Comparison of ENCODE assay signal across 9 cellular contexts in the genomic region with DNA sequence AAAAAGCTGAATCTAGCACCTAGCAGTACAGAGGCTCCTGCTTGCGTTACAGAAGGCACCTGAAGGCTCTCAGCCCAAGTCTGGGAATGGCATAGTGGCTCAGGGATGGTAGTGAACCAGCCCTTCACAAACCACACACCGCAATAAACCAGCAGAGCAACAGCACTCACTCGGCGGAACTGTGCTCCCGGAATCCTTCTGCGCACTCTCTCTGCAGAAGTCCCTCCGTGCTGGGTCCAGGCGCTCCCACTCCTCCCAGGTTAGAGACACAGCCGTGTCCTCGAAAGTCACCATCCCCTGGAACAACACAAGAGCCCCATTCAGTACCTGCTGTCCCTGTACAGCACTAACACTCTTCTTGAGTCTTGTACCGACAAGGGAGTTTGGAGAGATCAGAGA. TPM values are rescaled to one million over a fixed set of nuclear protein-coding genes. Genes with fewer than 3 reads are reported as not detected.
DNase-seq lines count a peak whose midpoint lies in the region; ATAC-seq, FAIRE-seq and TF ChIP-seq lines count a peak whose summit lies in the region.
"Had no signal": no experiment of that assay in that cellular context is flagged by ENCODE, and none has a peak within 500 bp of the region (broad histone marks: within the 10 kb centered on the region; RNA-seq: fewer than 3 reads in every experiment).

No MANE protein-coding gene starts in this region.

- POLR2A ChIA-PET in AG04449 (lab: Yijun Ruan, JAX) (no interaction called here), K562 (lab: Yijun Ruan, JAX) (interaction anchor here (0.6 to 1.3 kb wide), 4 partner anchors 25 to 90 kb away, joined by 3 read pairs; partner anchors contain the start of genes ATP5MF, BUD31 and PDAP1)

- H2AFZ ChIP-seq in K562 (ENCODE audit: low read depth, low read length): no peak overlapping the region

- no peak for FAIRE-seq in K562 (lab: Jason Lieb, UNC)
- FAIRE-seq: GM18507 had no signal

- no TSS peak for BruUV-seq in K562 (replicated peaks; lab: Mats Ljungman, UMichigan)

- TF ChIP-seq POLR2A in K562 (conservative IDR thresholded peaks at IDR 0.05): no peak

- H3K4me3 Mint-ChIP-seq in IgD-negative memory B cell (peak overlapping the region; percentile 94 to 100 (median 98)), mesothelial cell of epicardium (peak overlapping the region; percentile 99)

- peaks cover 16 to 24% (median 18%) of the 10 kb centered on the region in 3 donors for H3K4me1 Mint-ChIP-seq in IgD-negative memory B cell
- H3K4me1 Mint-ChIP-seq in mesothelial cell of epicardium: peaks cover 25% of the 10 kb centered on the region

- peaks cover 5 to 20% of the 10 kb centered on the region in 2 experiments; a peak in 3 of 5 replicates for H3K4me1 ChIP-seq in K562 (replicated peaks in 1 of 2; ENCODE audit: control insufficient read depth in 2 of 2, insufficient read depth in 2 of 2, low read length in 2 of 2)

- H3K27me3 Mint-ChIP-seq in IgD-negative memory B cell: no peaks in the 10 kb centered on the region
- no peaks in the 10 kb centered on the region for H3K27me3 Mint-ChIP-seq in mesothelial cell of epicardium (ENCODE audit: low read depth)

- H3K79me2 ChIP-seq in K562 (ENCODE audit: control insufficient read depth, insufficient read depth, low read length): peaks cover 54% of the 10 kb centered on the region

- H3K36me3 Mint-ChIP-seq in IgD-negative memory B cell (peaks cover 16% of the 10 kb centered on the region), mesothelial cell of epicardium (peaks cover 24% of the 10 kb centered on the region)

- peak overlapping the region; percentile 52 for H3K27ac ChIP-seq in K562 (ENCODE audit: extremely low read depth, low read depth, low read length)

- no peak for TF ChIP-seq EP300 in K562 (IDR thresholded peaks at IDR 0.05; ENCODE audit: low read length)

- ATAC-seq in K562 (peak; percentile 57), HG02759 (IDR thresholded peaks at IDR 0.05; ENCODE audit: unreplicated experiment) (no peak), GM21367 (IDR thresholded peaks at IDR 0.05; ENCODE audit: unreplicated experiment) (no peak)

- peaks cover 3% of the 10 kb centered on the region for H3K9me1 ChIP-seq in K562 (ENCODE audit: control insufficient read depth, insufficient read depth, low read length)

- TF ChIP-seq CTCF in AG04449 (IDR thresholded peaks at IDR 0.05; ENCODE audit: insufficient read depth, low read length, missing control alignments) (no peak), K562 (IDR thresholded peaks at IDR 0.05 in 2 of 3, conservative IDR thresholded peaks at IDR 0.05 in 1 of 3; ENCODE audit: insufficient read depth in 2 of 3, low read depth in 1 of 3, low read length in 3 of 3) (no peak), mesothelial cell of epicardium (IDR thresholded peaks at IDR 0.05; ENCODE audit: unreplicated experiment) (no peak)

- CTCF ChIA-PET in AG04449 (lab: Yijun Ruan, JAX): no interaction called here
- CTCF ChIA-PET in K562 (lab: Yijun Ruan, JAX; ENCODE audit: low intra/inter-chr PET ratio): interaction anchor here (0.7 kb wide), 1 partner anchor 336 kb away, joined by 3 read pairs; no protein-coding TSS in a partner anchor

- DNase-seq in AG04449 (ENCODE audit: low read depth, low spot score): no peak
- DNase-seq in K562 (ENCODE audit: extremely low read depth in 1 of 4, low spot score in 3 of 4): peak in 1 of 4 experiments; percentile 46
- no peak for DNase-seq in mesothelial cell of epicardium (ENCODE audit: low spot score in 2 of 2, unreplicated experiment in 2 of 2)
- no peak for DNase-seq in NCI-H226
- DNase-seq in Ammon's horn (ENCODE audit: low spot score): no peak

- TF ChIP-seq RAD21 in K562 (CRISPR knock-in tag; conservative IDR thresholded peaks at IDR 0.05 in 1 of 2, IDR thresholded peaks at IDR 0.05 in 1 of 2): no peak

- peaks cover 52% of the 10 kb centered on the region for H3K36me3 ChIP-seq in K562 (ENCODE audit: control insufficient read depth, insufficient read depth, low read length)

- in situ Hi-C loops in K562 (cut with MboI): no loop called here

- 0% methylated on average over 11 of the region's 11 CpGs for WGBS in K562 (ENCODE audit: insufficient coverage, low coverage, missing lambda C conversion rate)

- H3K9ac ChIP-seq in K562 (ENCODE audit: insufficient read depth in 1 of 2, low read depth in 2 of 2, low read length in 2 of 2): peak overlapping the region; percentile 84 to 99

- H4K20me1 ChIP-seq in K562 (replicated peaks; ENCODE audit: control insufficient read depth, insufficient read depth, low read length): peaks cover 20% of the 10 kb centered on the region

- H3K9me3 ChIP-seq in K562 (replicated peaks; ENCODE audit: control insufficient read depth, insufficient read depth, low read depth, low read length): peaks cover 20% of the 10 kb centered on the region

- H3K9me3 Mint-ChIP-seq in IgD-negative memory B cell (peaks cover 0 to 7% (median 3%) of the 10 kb centered on the region in 3 donors), mesothelial cell of epicardium (peaks cover 9% of the 10 kb centered on the region)

- H3K27me3 ChIP-seq in K562 (ENCODE audit: control insufficient read depth in 2 of 2, insufficient read depth in 2 of 2, low read length in 2 of 2): no peaks in the 10 kb centered on the region

- intact Hi-C loops in K562 (cut with micrococcal nuclease): no loop called here

- peak overlapping the region; percentile 93 for H3K4me2 ChIP-seq in K562 (ENCODE audit: insufficient read depth, low read length)

- peak overlapping the region; percentile 87 to 100 (median 94) for H3K27ac Mint-ChIP-seq in IgD-negative memory B cell
- H3K27ac Mint-ChIP-seq in mesothelial cell of epicardium: peak overlapping the region; percentile 81

- H3K4me3 ChIP-seq in AG04449 (ENCODE audit: low read depth, low read length): peak overlapping the region; percentile 93
- peak overlapping the region; percentile 97 for H3K4me3 ChIP-seq in K562

RNA-seq across cellular contexts. Expression of gene ZNF394, which starts 1.5 kb away (rescaled TPM):
- 53.3 TPM for polyA plus RNA-seq in IgD-negative memory B cell
- total RNA-seq in K562 (2011; cell fraction: chromatin; rRNA removed; ENCODE audit: low replicate concordance): 106 and 122 TPM in 2 replicates
- 76.9 and 77.9 TPM in 2 replicates for total RNA-seq in K562 (2011; cell fraction: nucleolus; rRNA removed)
- total RNA-seq in K562 (2011; cell fraction: nucleoplasm; rRNA removed): 80.1 and 95.3 TPM in 2 replicates
- 24.2 and 25.6 TPM in 2 replicates for total RNA-seq in K562 (2014; rRNA removed)
- 31.4 and 32.2 TPM in 2 replicates for total RNA-seq in K562 (2014; rRNA removed; fragmentation: Illumina TruSeq; extraction: Trizol)
- total RNA-seq in K562 (2015; rRNA removed; fragmentation: Illumina TruSeq; extraction: Trizol): 28.1 and 28.9 TPM in 2 replicates
- 25.5 and 27.8 TPM in 2 replicates for total RNA-seq in K562 (2021)
- 11.7 and 17.7 TPM in 2 replicates for polyA plus RNA-seq in K562 (2011; rRNA removed)
- 12.6 and 14.8 TPM in 2 replicates for polyA plus RNA-seq in K562 (2011; cell fraction: cytosol; rRNA removed)
- polyA plus RNA-seq in K562 (2011; cell fraction: nucleus; rRNA removed): 14.0 and 14.8 TPM in 2 replicates
- 19.1 and 20.0 TPM in 2 replicates for polyA plus RNA-seq in K562 (2012)
- 23.7 and 25.5 TPM in 2 replicates for polyA plus RNA-seq in K562 (2014; fragmentation: Illumina TruSeq; extraction: Trizol)
- polyA plus RNA-seq in K562 (2014; fragmentation: Nextera tagmentation; extraction: Ambion mirVana): 1 to 10 TPM; 2.9 to 4.0 TPM
- polyA plus RNA-seq in K562 (2014; rRNA removed): 20.2 and 23.5 TPM in 2 replicates
- polyA minus RNA-seq in K562 (2011; rRNA and poly(A)+ RNA removed): 29.6 and 33.5 TPM in 2 replicates
- 12.2 and 22.6 TPM in 2 replicates for polyA minus RNA-seq in K562 (2011; cell fraction: cytosol; rRNA and poly(A)+ RNA removed)
- 14.9 and 16.7 TPM in 2 replicates for polyA minus RNA-seq in K562 (2011; cell fraction: nucleus; rRNA and poly(A)+ RNA removed)
- 30.1 to 31.3 TPM (median 31.3 TPM) in 3 replicates for total RNA-seq in mesothelial cell of epicardium

RNA-seq across cellular contexts. Expression of gene ZKSCAN5, which starts 5.9 kb away (rescaled TPM):
- 5.4 TPM for polyA plus RNA-seq in IgD-negative memory B cell
- total RNA-seq in K562 (2011; cell fraction: chromatin; rRNA removed; ENCODE audit: low replicate concordance): 35.9 and 48.1 TPM in 2 replicates
- 26.8 TPM in 2 replicates for total RNA-seq in K562 (2011; cell fraction: nucleolus; rRNA removed)
- 28.6 and 31.7 TPM in 2 replicates for total RNA-seq in K562 (2011; cell fraction: nucleoplasm; rRNA removed)
- 14.4 and 15.4 TPM in 2 replicates for total RNA-seq in K562 (2014; rRNA removed)
- total RNA-seq in K562 (2014; rRNA removed; fragmentation: Illumina TruSeq; extraction: Trizol): 18.8 and 19.0 TPM in 2 replicates
- total RNA-seq in K562 (2015; rRNA removed; fragmentation: Illumina TruSeq; extraction: Trizol): 17.5 and 17.9 TPM in 2 replicates
- 14.3 and 15.4 TPM in 2 replicates for total RNA-seq in K562 (2021)
- 10.9 and 15.0 TPM in 2 replicates for polyA plus RNA-seq in K562 (2011; rRNA removed)
- polyA plus RNA-seq in K562 (2011; cell fraction: cytosol; rRNA removed): 5.8 and 6.9 TPM in 2 replicates
- polyA plus RNA-seq in K562 (2011; cell fraction: nucleus; rRNA removed): 9.0 and 10.9 TPM in 2 replicates
- polyA plus RNA-seq in K562 (2012): 10.0 and 11.0 TPM in 2 replicates
- 14.4 and 15.7 TPM in 2 replicates for polyA plus RNA-seq in K562 (2014; fragmentation: Illumina TruSeq; extraction: Trizol)
- 1 to 10 TPM; 4.2 to 8.8 TPM for polyA plus RNA-seq in K562 (2014; fragmentation: Nextera tagmentation; extraction: Ambion mirVana)
- 9.5 and 10.3 TPM in 2 replicates for polyA plus RNA-seq in K562 (2014; rRNA removed)
- polyA minus RNA-seq in K562 (2011; rRNA and poly(A)+ RNA removed): 31.5 and 37.9 TPM in 2 replicates
- 12.6 and 15.7 TPM in 2 replicates for polyA minus RNA-seq in K562 (2011; cell fraction: cytosol; rRNA and poly(A)+ RNA removed)
- polyA minus RNA-seq in K562 (2011; cell fraction: nucleus; rRNA and poly(A)+ RNA removed): 8.8 and 13.1 TPM in 2 replicates
- total RNA-seq in mesothelial cell of epicardium: 14.4 to 14.6 TPM (median 14.4 TPM) in 3 replicates

RNA-seq across cellular contexts. Expression of gene ZNF789, which starts 25.9 kb away (rescaled TPM):
- 4.4 TPM for polyA plus RNA-seq in IgD-negative memory B cell
- 137 and 181 TPM in 2 replicates for total RNA-seq in K562 (2011; cell fraction: chromatin; rRNA removed; ENCODE audit: low replicate concordance)
- total RNA-seq in K562 (2011; cell fraction: nucleolus; rRNA removed): 98.2 and 99.9 TPM in 2 replicates
- total RNA-seq in K562 (2011; cell fraction: nucleoplasm; rRNA removed): 161 and 237 TPM in 2 replicates
- total RNA-seq in K562 (2014; rRNA removed): 16.4 and 19.6 TPM in 2 replicates
- 30.7 and 32.3 TPM in 2 replicates for total RNA-seq in K562 (2014; rRNA removed; fragmentation: Illumina TruSeq; extraction: Trizol)
- 23.0 and 24.8 TPM in 2 replicates for total RNA-seq in K562 (2015; rRNA removed; fragmentation: Illumina TruSeq; extraction: Trizol)
- total RNA-seq in K562 (2021): 22.1 and 22.8 TPM in 2 replicates
- 46.2 and 57.0 TPM in 2 replicates for polyA plus RNA-seq in K562 (2011; rRNA removed)
- 15.9 and 26.5 TPM in 2 replicates for polyA plus RNA-seq in K562 (2011; cell fraction: cytosol; rRNA removed)
- 75.3 and 93.3 TPM in 2 replicates for polyA plus RNA-seq in K562 (2011; cell fraction: nucleus; rRNA removed)
- 17.2 and 38.0 TPM in 2 replicates for polyA plus RNA-seq in K562 (2012)
- polyA plus RNA-seq in K562 (2014; fragmentation: Illumina TruSeq; extraction: Trizol): 28.1 and 29.1 TPM in 2 replicates
- 1 to 10 TPM; 6.1 to 7.4 TPM for polyA plus RNA-seq in K562 (2014; fragmentation: Nextera tagmentation; extraction: Ambion mirVana)
- 34.8 and 40.2 TPM in 2 replicates for polyA plus RNA-seq in K562 (2014; rRNA removed)
- polyA minus RNA-seq in K562 (2011; rRNA and poly(A)+ RNA removed): 21.5 and 27.8 TPM in 2 replicates
- 13.0 and 13.5 TPM in 2 replicates for polyA minus RNA-seq in K562 (2011; cell fraction: cytosol; rRNA and poly(A)+ RNA removed)
- polyA minus RNA-seq in K562 (2011; cell fraction: nucleus; rRNA and poly(A)+ RNA removed): 25.7 and 27.0 TPM in 2 replicates
- total RNA-seq in mesothelial cell of epicardium: 24.9 to 27.2 TPM (median 27.0 TPM) in 3 replicates

RNA-seq across cellular contexts. Expression of gene ATP5MF, which starts 32.6 kb away (rescaled TPM):
- polyA plus RNA-seq in IgD-negative memory B cell (453 TPM), K562 (2011; rRNA removed) (1,154 and 1,475 TPM in 2 replicates), K562 (2014; fragmentation: Illumina TruSeq; extraction: Trizol) (2,809 and 3,010 TPM in 2 replicates), K562 (2014; fragmentation: Nextera tagmentation; extraction: Ambion mirVana) (1,000 to 10,000 TPM; 4,986 to 5,374 TPM), K562 (2014; rRNA removed) (2,215 and 2,237 TPM in 2 replicates)
- 199 and 200 TPM in 2 replicates for total RNA-seq in K562 (2011; cell fraction: chromatin; rRNA removed; ENCODE audit: low replicate concordance)
- total RNA-seq in K562 (2011; cell fraction: nucleolus; rRNA removed): 227 and 265 TPM in 2 replicates
- total RNA-seq in K562 (2011; cell fraction: nucleoplasm; rRNA removed): 307 and 337 TPM in 2 replicates
- total RNA-seq in K562 (2014; rRNA removed) (1,647 and 1,953 TPM in 2 replicates), K562 (2014; rRNA removed; fragmentation: Illumina TruSeq; extraction: Trizol) (2,182 and 2,228 TPM in 2 replicates), K562 (2015; rRNA removed; fragmentation: Illumina TruSeq; extraction: Trizol) (2,335 and 2,592 TPM in 2 replicates), K562 (2021) (949 and 959 TPM in 2 replicates), mesothelial cell of epicardium (223 to 243 TPM (median 235 TPM) in 3 replicates)
- 4,298 and 5,093 TPM in 2 replicates for polyA plus RNA-seq in K562 (2011; cell fraction: cytosol; rRNA removed)
- polyA plus RNA-seq in K562 (2011; cell fraction: nucleus; rRNA removed): 459 and 582 TPM in 2 replicates
- 1,640 and 4,263 TPM in 2 replicates for polyA plus RNA-seq in K562 (2012)
- 447 and 659 TPM in 2 replicates for polyA minus RNA-seq in K562 (2011; rRNA and poly(A)+ RNA removed)
- 332 and 417 TPM in 2 replicates for polyA minus RNA-seq in K562 (2011; cell fraction: cytosol; rRNA and poly(A)+ RNA removed)
- 50.5 and 91.3 TPM in 2 replicates for polyA minus RNA-seq in K562 (2011; cell fraction: nucleus; rRNA and poly(A)+ RNA removed)

RNA-seq across cellular contexts. Expression of gene FAM200A, which starts 53.4 kb away (rescaled TPM):
- polyA plus RNA-seq in IgD-negative memory B cell: 4.5 TPM
- 6.9 and 16.6 TPM in 2 replicates for total RNA-seq in K562 (2011; cell fraction: chromatin; rRNA removed; ENCODE audit: low replicate concordance)
- total RNA-seq in K562 (2011; cell fraction: nucleolus; rRNA removed): 7.0 and 9.2 TPM in 2 replicates
- 5.3 and 6.7 TPM in 2 replicates for total RNA-seq in K562 (2011; cell fraction: nucleoplasm; rRNA removed)
- total RNA-seq in K562 (2014; rRNA removed): 6.3 and 6.4 TPM in 2 replicates
- total RNA-seq in K562 (2014; rRNA removed; fragmentation: Illumina TruSeq; extraction: Trizol): 8.3 and 10.2 TPM in 2 replicates
- total RNA-seq in K562 (2015; rRNA removed; fragmentation: Illumina TruSeq; extraction: Trizol): 9.4 and 10.0 TPM in 2 replicates
- total RNA-seq in K562 (2021): 6.3 and 7.0 TPM in 2 replicates
- 6.8 and 11.2 TPM in 2 replicates for polyA plus RNA-seq in K562 (2011; rRNA removed)
- 3.9 and 4.3 TPM in 2 replicates for polyA plus RNA-seq in K562 (2011; cell fraction: cytosol; rRNA removed)
- polyA plus RNA-seq in K562 (2011; cell fraction: nucleus; rRNA removed): 2.0 and 2.3 TPM in 2 replicates
- 5.5 and 5.8 TPM in 2 replicates for polyA plus RNA-seq in K562 (2012)
- polyA plus RNA-seq in K562 (2014; fragmentation: Illumina TruSeq; extraction: Trizol): 10.3 and 11.3 TPM in 2 replicates
- polyA plus RNA-seq in K562 (2014; fragmentation: Nextera tagmentation; extraction: Ambion mirVana): 1 to 10 TPM; 3.3 to 4.3 TPM
- polyA plus RNA-seq in K562 (2014; rRNA removed): 7.9 and 9.0 TPM in 2 replicates
- polyA minus RNA-seq in K562 (2011; rRNA and poly(A)+ RNA removed): 7.5 and 8.0 TPM in 2 replicates
- 3.4 and 4.9 TPM in 2 replicates for polyA minus RNA-seq in K562 (2011; cell fraction: cytosol; rRNA and poly(A)+ RNA removed)
- 5.3 and 6.8 TPM in 2 replicates for polyA minus RNA-seq in K562 (2011; cell fraction: nucleus; rRNA and poly(A)+ RNA removed)
- total RNA-seq in mesothelial cell of epicardium: 8.0 to 9.4 TPM (median 9.3 TPM) in 3 replicates
